In the genomic region with DNA sequence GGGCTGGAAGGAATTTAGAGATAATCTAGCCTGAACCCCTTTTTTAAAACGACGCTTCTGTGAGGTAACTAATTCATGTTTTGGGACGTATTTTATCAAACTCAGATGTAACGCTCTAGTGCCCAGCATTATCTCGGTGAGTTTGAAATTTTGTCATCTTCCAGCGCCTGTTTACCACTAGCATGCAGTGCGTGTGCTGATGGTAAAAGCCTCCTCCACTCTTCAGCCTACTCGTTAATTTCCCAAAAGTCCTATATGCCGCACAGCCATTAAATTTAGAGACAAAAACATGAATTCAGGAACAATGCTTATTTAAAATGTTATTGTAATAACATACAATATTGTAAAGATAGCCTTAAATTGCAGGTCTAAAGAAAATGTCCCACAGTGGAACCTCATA, we compare ENCODE assay signal across 8 cellular contexts. TPM values are rescaled to one million over a fixed set of nuclear protein-coding genes. Genes with fewer than 3 reads are reported as not detected.
DNase-seq lines count a peak whose midpoint lies in the region; ATAC-seq, FAIRE-seq and TF ChIP-seq lines count a peak whose summit lies in the region.

No MANE protein-coding gene starts in this region.

- FAIRE-seq in HepG2 (lab: Jason Lieb, UNC) = no peak

- intact Hi-C loops in HepG2 (cut with micrococcal nuclease; ENCODE audit: unreplicated experiment) = loop anchor here (10.0 kb wide), 1 partner anchor 341 kb away; a partner anchor contains a TSS

- H3K9me3 Mint-ChIP-seq in activated T-cell treated with anti-CD3 and anti-CD28 coated beads, Interleukin-2, amount 50 U/mL, for 72 hours = no peaks in the 10 kb centered on the region
- H3K9me3 Mint-ChIP-seq in activated naive CD8-positive, alpha-beta T cell treated with anti-CD3 and anti-CD28 coated beads, Interleukin-2, amount 10 ng/mL, durations not matched to agents 7 days and 5 days = no peaks in the 10 kb centered on the region
- no peaks in the 10 kb centered on the region for H3K9me3 Mint-ChIP-seq in type B pancreatic cell

- peaks cover 45% of the 10 kb centered on the region for H3K4me1 ChIP-seq in HepG2 (ENCODE audit: insufficient read depth, low read length)

- TF ChIP-seq EP300 in HepG2 (IDR thresholded peaks at IDR 0.05; ENCODE audit: low read depth in 2 of 2, low read length in 2 of 2) (no peak), HepG2 (CRISPR knock-in tag; IDR thresholded peaks at IDR 0.05; ENCODE audit: borderline replicate concordance) (no peak)

- H3K4me2 ChIP-seq in HepG2 (ENCODE audit: low read depth, low read length) = peak overlapping the region; percentile 90

- CTCF ChIA-PET in HepG2 (lab: Yijun Ruan, JAX; ENCODE audit: low intra/inter-chr PET ratio, low total read pairs) = interaction anchor here (2.3 kb wide), 1 partner anchor 59 kb away, joined by 6 read pairs; no protein-coding TSS in a partner anchor

- BruUV-seq in HepG2 (replicated peaks; lab: Mats Ljungman, UMichigan) = TSS peak; percentile 53

- H3K27ac ChIP-seq in HepG2 (ENCODE audit: extremely low read length, insufficient read depth, low read length) = peak overlapping the region; percentile 96

- H3K9me3 ChIP-seq in HepG2 (ENCODE audit: low read length) = no peaks in the 10 kb centered on the region

- DNase-seq in activated T-cell treated with anti-CD3 and anti-CD28 coated beads, Interleukin-2, amount 50 U/mL, for 72 hours = no peak
- no peak for DNase-seq in activated T-cell treated with anti-CD3 and anti-CD28 coated beads for 4 hours
- no peak for DNase-seq in activated naive CD8-positive, alpha-beta T cell treated with anti-CD3 and anti-CD28 coated beads, Interleukin-2, amount 10 ng/mL, durations not matched to agents 7 days and 5 days
- DNase-seq in HepG2 (ENCODE audit: low spot score) = no peak
- DNase-seq in type B pancreatic cell (ENCODE audit: extremely low spot score, unreplicated experiment) = no peak
- DNase-seq in NCI-H2107 (lab: John Stamatoyannopoulos, UW) = no peak
- no peak for DNase-seq in activated CD4-positive, CD25-positive, alpha-beta regulatory T cell (lab: John Stamatoyannopoulos, UW)

- in situ Hi-C loops in HepG2 (cut with HindIII; ENCODE audit: extremely low pct_ligation_motif_present, low pct_unique_long_range_greater_than_20kb) = loop anchor here (10.0 kb wide), 1 partner anchor 71 kb away; no protein-coding TSS in a partner anchor

- peaks cover 54% of the 10 kb centered on the region for H3K4me1 Mint-ChIP-seq in activated T-cell treated with anti-CD3 and anti-CD28 coated beads, Interleukin-2, amount 50 U/mL, for 72 hours (ENCODE audit: low read depth)
- peaks cover 34% of the 10 kb centered on the region for H3K4me1 Mint-ChIP-seq in activated naive CD8-positive, alpha-beta T cell treated with anti-CD3 and anti-CD28 coated beads, Interleukin-2, amount 10 ng/mL, durations not matched to agents 7 days and 5 days
- H3K4me1 Mint-ChIP-seq in type B pancreatic cell (ENCODE audit: unreplicated experiment) = peaks cover 30% of the 10 kb centered on the region

- H3K79me2 ChIP-seq in HepG2 (ENCODE audit: insufficient read depth, low read length) = peaks cover 88% of the 10 kb centered on the region

- H4K20me1 ChIP-seq in HepG2 (ENCODE audit: insufficient read depth, low read length) = peaks cover 3% of the 10 kb centered on the region; the same call in 1 of the 2 replicates

- no peak for TF ChIP-seq POLR2A in HepG2 (IDR thresholded peaks at IDR 0.05; ENCODE audit: insufficient read depth in 1 of 2, low read depth in 2 of 2, low read length in 2 of 2)

- no peaks in the 10 kb centered on the region; a peak in 1 of 5 replicates for H3K27me3 ChIP-seq in HepG2 (ENCODE audit: control insufficient read depth in 1 of 2, insufficient read depth in 2 of 2, low read length in 2 of 2)

- peak overlapping the region; percentile 99 for H3K27ac Mint-ChIP-seq in activated T-cell treated with anti-CD3 and anti-CD28 coated beads, Interleukin-2, amount 50 U/mL, for 72 hours
- peak overlapping the region; percentile 99 for H3K27ac Mint-ChIP-seq in activated naive CD8-positive, alpha-beta T cell treated with anti-CD3 and anti-CD28 coated beads, Interleukin-2, amount 10 ng/mL, durations not matched to agents 7 days and 5 days
- H3K27ac Mint-ChIP-seq in type B pancreatic cell = peak overlapping the region; percentile 93

- peak overlapping the region; percentile 99 to 100 for H3K4me3 Mint-ChIP-seq in activated T-cell treated with anti-CD3 and anti-CD28 coated beads, Interleukin-2, amount 50 U/mL, for 72 hours
- peak overlapping the region; percentile 98 for H3K4me3 Mint-ChIP-seq in activated naive CD8-positive, alpha-beta T cell treated with anti-CD3 and anti-CD28 coated beads, Interleukin-2, amount 10 ng/mL, durations not matched to agents 7 days and 5 days
- H3K4me3 Mint-ChIP-seq in type B pancreatic cell = peak overlapping the region; percentile 96

- no peak overlapping the region for H2AFZ ChIP-seq in HepG2 (ENCODE audit: low read length)

- no peak for ATAC-seq in activated T-cell treated with anti-CD3 and anti-CD28 coated beads, Interleukin-2, amount 50 U/mL, for 72 hours (replicated peaks in 1 of 2)
- ATAC-seq in activated naive CD8-positive, alpha-beta T cell treated with anti-CD3 and anti-CD28 coated beads, Interleukin-2, amount 10 ng/mL, durations not matched to agents 7 days and 5 days (ENCODE audit: low read depth) = no peak
- ATAC-seq in HepG2 (no peak), GM18511 (IDR thresholded peaks at IDR 0.05; ENCODE audit: unreplicated experiment) (no peak)

- peak overlapping the region; percentile 94 for H3K9ac ChIP-seq in HepG2 (ENCODE audit: insufficient read depth, low read depth, low read length)

- WGBS in HepG2 (ENCODE audit: low lambda C conversion rate) = 0% methylated on average over 9 of the region's 9 CpGs

- H3K36me3 ChIP-seq in HepG2 (replicated peaks in 1 of 2; ENCODE audit: control insufficient read depth in 1 of 2, insufficient read depth in 2 of 2, low read length in 2 of 2) = 0 out of 5 replicates have a peak, but pooled peaks cover 0 to 4% of the 10 kb centered on the region in 2 experiments

- H3K4me3 ChIP-seq in HepG2 (replicated peaks in 1 of 3; ENCODE audit: insufficient read depth in 1 of 3, low read depth in 2 of 3, low read length in 3 of 3) = peak overlapping the region; percentile 89 to 98 (median 92)

- TF ChIP-seq CTCF in HepG2 (CRISPR knock-in tag; IDR thresholded peaks at IDR 0.05) (no peak), type B pancreatic cell (conservative IDR thresholded peaks at IDR 0.05) (no peak)

- no peaks in the 10 kb centered on the region for H3K27me3 Mint-ChIP-seq in activated T-cell treated with anti-CD3 and anti-CD28 coated beads, Interleukin-2, amount 50 U/mL, for 72 hours (ENCODE audit: low read depth)
- H3K27me3 Mint-ChIP-seq in activated naive CD8-positive, alpha-beta T cell treated with anti-CD3 and anti-CD28 coated beads, Interleukin-2, amount 10 ng/mL, durations not matched to agents 7 days and 5 days = no peaks in the 10 kb centered on the region
- peaks cover 8% of the 10 kb centered on the region for H3K27me3 Mint-ChIP-seq in type B pancreatic cell

- peaks cover 10 to 11% of the 10 kb centered on the region in 2 donors for H3K36me3 Mint-ChIP-seq in activated T-cell treated with anti-CD3 and anti-CD28 coated beads, Interleukin-2, amount 50 U/mL, for 72 hours (ENCODE audit: insufficient read depth in 2 of 2)
- peaks cover 24% of the 10 kb centered on the region for H3K36me3 Mint-ChIP-seq in activated naive CD8-positive, alpha-beta T cell treated with anti-CD3 and anti-CD28 coated beads, Interleukin-2, amount 10 ng/mL, durations not matched to agents 7 days and 5 days
- H3K36me3 Mint-ChIP-seq in type B pancreatic cell = no peaks in the 10 kb centered on the region

- TF ChIP-seq RAD21 in HepG2 (CRISPR knock-in tag; IDR thresholded peaks at IDR 0.05) = no peak

- POLR2A ChIA-PET in activated naive CD8-positive, alpha-beta T cell treated with anti-CD3 and anti-CD28 coated beads, Interleukin-2, amount 10 ng/mL, durations not matched to agents 7 days and 5 days (lab: Charles Lee) = interaction anchor here (1.6 to 5.5 kb wide), 5 partner anchors 19 to 338 kb away, joined by 7 to 165 read pairs (median 14); a partner anchor contains a TSS
- POLR2A ChIA-PET in HepG2 (lab: Yijun Ruan, JAX) = interaction anchor here (0.9 to 2.6 kb wide), 3 partner anchors 73 to 105 kb away, joined by 3 to 17 read pairs (median 3); no protein-coding TSS in a partner anchor

TF ChIP-seq in HepG2, 621 proteins besides CTCF, POLR2A, EP300 and RAD21 (continues in another document):
- TF ChIP-seq TP53 (CRISPR knock-in tag; conservative IDR thresholded peaks at IDR 0.05) = no peak
- TF ChIP-seq THYN1 (CRISPR knock-in tag; IDR thresholded peaks at IDR 0.05; ENCODE audit: borderline replicate concordance, low read depth) = no peak
- TF ChIP-seq ZNF501 (CRISPR knock-in tag; IDR thresholded peaks at IDR 0.05) = no peak

RNA-seq across cellular contexts. Expression of a gene that starts 2.8 kb away (rescaled TPM):
- total RNA-seq in activated T-cell treated with anti-CD3 and anti-CD28 coated beads, Interleukin-2, amount 50 U/mL, for 72 hours = 10 to 100 TPM; 38.7 to 42.6 TPM
- 10 to 100 TPM; 56.8 to 61.7 TPM for total RNA-seq in activated naive CD8-positive, alpha-beta T cell treated with anti-CD3 and anti-CD28 coated beads, Interleukin-2, amount 10 ng/mL, durations not matched to agents 7 days and 5 days
- 76.1 and 76.5 TPM in 2 replicates for total RNA-seq in HepG2 (2016; rRNA removed; fragmentation: Illumina TruSeq; extraction: Trizol)
- 177 and 189 TPM in 2 replicates for total RNA-seq in HepG2 (2016; cell fraction: cytosol; rRNA removed; fragmentation: Illumina TruSeq; extraction: Trizol; ENCODE audit: low read depth)
- total RNA-seq in HepG2 (2016; cell fraction: insoluble cytoplasmic fraction; rRNA removed; fragmentation: Illumina TruSeq; extraction: Trizol) = 71.7 and 74.4 TPM in 2 replicates
- 60.3 and 72.3 TPM in 2 replicates for total RNA-seq in HepG2 (2016; cell fraction: membrane; rRNA removed; fragmentation: Illumina TruSeq; extraction: Trizol)
- total RNA-seq in HepG2 (2016; cell fraction: nucleus; rRNA removed; fragmentation: Illumina TruSeq; extraction: Trizol) = 106 and 120 TPM in 2 replicates
- polyA plus RNA-seq in HepG2 (2011; rRNA removed) = 52.2 and 62.5 TPM in 2 replicates
- polyA plus RNA-seq in HepG2 (2011; cell fraction: cytosol; rRNA removed) = 39.3 and 44.4 TPM in 2 replicates
- 79.8 and 99.4 TPM in 2 replicates for polyA plus RNA-seq in HepG2 (2011; cell fraction: nucleus; rRNA removed)
- 25.6 and 27.8 TPM in 2 replicates for polyA plus RNA-seq in HepG2 (2012)
- 4.7 and 5.0 TPM in 2 replicates for polyA plus RNA-seq in HepG2 (2016; cell fraction: cytosol; fragmentation: Illumina TruSeq; extraction: Trizol; ENCODE audit: low read depth)
- polyA plus RNA-seq in HepG2 (2016; cell fraction: insoluble cytoplasmic fraction; fragmentation: Illumina TruSeq; extraction: Trizol; ENCODE audit: low read depth) = 53.3 and 60.9 TPM in 2 replicates
- polyA plus RNA-seq in HepG2 (2016; cell fraction: membrane; fragmentation: Illumina TruSeq; extraction: Trizol; ENCODE audit: low read depth) = 13.0 and 14.6 TPM in 2 replicates
- polyA plus RNA-seq in HepG2 (2016; cell fraction: nucleus; fragmentation: Illumina TruSeq; extraction: Trizol; ENCODE audit: insufficient read depth, low read depth) = 129 and 143 TPM in 2 replicates
- polyA minus RNA-seq in HepG2 (2011; rRNA and poly(A)+ RNA removed; ENCODE audit: low replicate concordance) = 58.0 and 138 TPM in 2 replicates
- polyA minus RNA-seq in HepG2 (2011; cell fraction: cytosol; rRNA and poly(A)+ RNA removed) = 42.1 and 44.2 TPM in 2 replicates
- polyA minus RNA-seq in HepG2 (2011; cell fraction: nucleus; rRNA and poly(A)+ RNA removed) = 164 and 187 TPM in 2 replicates
- total RNA-seq in type B pancreatic cell (ENCODE audit: low replicate concordance) = 18.0 and 21.3 TPM in 2 replicates
